In the genomic region with DNA sequence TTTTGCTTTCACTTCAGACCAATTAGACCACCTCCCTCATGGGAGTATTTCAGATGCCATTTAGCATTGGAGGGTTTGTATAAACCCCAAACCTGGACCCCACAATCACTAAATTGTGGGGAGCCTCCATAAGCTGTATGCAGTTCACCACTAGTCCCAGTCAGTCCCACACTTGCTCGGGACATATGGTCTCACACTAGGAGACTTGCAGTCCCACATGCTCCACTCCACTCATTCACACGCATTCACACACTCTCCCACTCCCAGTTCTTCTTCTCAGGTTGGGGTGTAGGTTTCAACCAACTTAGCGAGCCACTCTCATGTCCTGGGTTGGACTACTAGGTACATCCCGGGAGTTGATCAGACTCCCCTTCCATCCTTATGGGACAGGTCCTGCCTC, we compare ENCODE assay signal across 15 cellular contexts.
A peak's percentile ranks its signal among the peaks of the same experiment; 100 is the strongest.
DNase-seq lines count a peak whose midpoint lies in the region; ATAC-seq, FAIRE-seq and TF ChIP-seq lines count a peak whose summit lies in the region.
"Had no signal": no experiment of that assay in that cellular context is flagged by ENCODE, and none has a peak within 500 bp of the region (broad histone marks: within the 10 kb centered on the region; RNA-seq: fewer than 3 reads in every experiment).

No MANE protein-coding gene starts in this region.

- no peaks in the 10 kb centered on the region for H3K23me2 ChIP-seq in H9 (ENCODE audit: insufficient read length, low read depth, low read length, poor library complexity, severe bottlenecking)

- no peak overlapping the region for H3K4ac ChIP-seq in H9 (ENCODE audit: low read depth, low read length)

- POLR2A ChIA-PET in activated B cell treated with CpG ODN at 0.5 μM for 24 hours (lab: Charles Lee) = no interaction called here

- H3K4me3 ChIP-seq in keratinocyte (ENCODE audit: control insufficient read depth in 2 of 3, extremely low read depth in 1 of 3, insufficient read depth in 2 of 3, low read depth in 1 of 3, low read length in 3 of 3) (no peak overlapping the region), sigmoid colon (no peak overlapping the region)
- H3K4me3 ChIP-seq: heart right ventricle had no signal

- H4K8ac ChIP-seq in H9 (replicated peaks; ENCODE audit: insufficient read length, low read depth, low read length) = no peak overlapping the region

- ATAC-seq in activated B cell treated with CpG ODN at 0.5 μM for 24 hours (ENCODE audit: low read depth) = no peak
- no peak for ATAC-seq in GM18870 (IDR thresholded peaks at IDR 0.05; ENCODE audit: unreplicated experiment)
- ATAC-seq: Panc1 had no signal

- H2BK15ac ChIP-seq in H9 (ENCODE audit: low read depth, low read length) = no peak overlapping the region

- no peak overlapping the region for H3K4me2 ChIP-seq in H9 (ENCODE audit: insufficient read depth, insufficient read length, low read length)
- H3K4me2 ChIP-seq in keratinocyte (ENCODE audit: control insufficient read depth, extremely low read depth, insufficient read depth, low read depth, low read length) = peak overlapping the region; percentile 35

- no peaks in the 10 kb centered on the region for H3K79me1 ChIP-seq in H9 (ENCODE audit: insufficient read depth, low read depth, low read length, poor library complexity, severe bottlenecking)

- peaks cover 18% of the 10 kb centered on the region for H3K27me3 Mint-ChIP-seq in H9 (ENCODE audit: low read depth)
- no peaks in the 10 kb centered on the region for H3K27me3 Mint-ChIP-seq in activated B cell treated with CpG ODN at 0.5 μM for 24 hours

- no peak overlapping the region for H2BK5ac ChIP-seq in H9 (ENCODE audit: insufficient read length, low read length)

- H3T11ph ChIP-seq in H9 (ENCODE audit: low read length) = no peak overlapping the region

- no peak overlapping the region for H4K91ac ChIP-seq in H9 (ENCODE audit: insufficient read length, low read depth, low read length)

- no peaks in the 10 kb centered on the region for H3K79me2 ChIP-seq in H9 (ENCODE audit: insufficient read depth, low read length)
- H3K79me2 ChIP-seq in keratinocyte (ENCODE audit: control insufficient read depth, insufficient read depth, low read length) = no peaks in the 10 kb centered on the region

- no peak overlapping the region for H2BK20ac ChIP-seq in H9 (ENCODE audit: low read depth, low read length, poor library complexity, severe bottlenecking)

- WGBS in H9 (ENCODE audit: extremely low coverage, insufficient read length, low lambda C conversion rate) = no CpG with 5 or more reads among the region's 4 CpGs
- WGBS in sigmoid colon, 2 donors = 94 to 96% methylated on average over 4 of the region's 4 CpGs

- H4K20me1 ChIP-seq in H9 (ENCODE audit: control insufficient read depth, insufficient read depth, insufficient read length) = no peaks in the 10 kb centered on the region
- no peaks in the 10 kb centered on the region for H4K20me1 ChIP-seq in keratinocyte (ENCODE audit: control insufficient read depth, extremely low read depth, insufficient read depth, low read length)

- no peak for TF ChIP-seq EP300 in sigmoid colon (IDR thresholded peaks at IDR 0.05)

- H3K9me3 Mint-ChIP-seq in H9 = peaks cover 28 to 30% of the 10 kb centered on the region in 2 experiments
- H3K9me3 Mint-ChIP-seq in activated B cell treated with CpG ODN at 0.5 μM for 24 hours = peaks cover 4% of the 10 kb centered on the region
- H3K9me3 Mint-ChIP-seq: activated CD4-positive, alpha-beta T cell treated with anti-CD3 and anti-CD28 coated beads, Interleukin-2, amount 10 ng/mL, durations not matched to agents 7 days and 5 days had no signal

- H3K36me3 ChIP-seq in keratinocyte (ENCODE audit: control insufficient read depth in 2 of 2, extremely low read depth in 1 of 2, insufficient read depth in 2 of 2, low read length in 2 of 2) (no peaks in the 10 kb centered on the region), sigmoid colon (no peaks in the 10 kb centered on the region)
- H3K36me3 ChIP-seq: heart right ventricle had no signal

- H4K5ac ChIP-seq in H9 (ENCODE audit: insufficient read length, low read depth, low read length) = no peak overlapping the region

- H3K27ac Mint-ChIP-seq in H9 = peak overlapping the region in 2 of 3 experiments; percentile 97; a peak in 5 of 7 replicates
- peak overlapping the region; percentile 88 for H3K27ac Mint-ChIP-seq in activated B cell treated with CpG ODN at 0.5 μM for 24 hours
- H3K27ac Mint-ChIP-seq: activated CD4-positive, alpha-beta T cell treated with anti-CD3 and anti-CD28 coated beads, Interleukin-2, amount 10 ng/mL, durations not matched to agents 7 days and 5 days had no signal

- H3K4me1 ChIP-seq in H9 (ENCODE audit: insufficient read depth, low read length) = 0 out of 2 replicates have a peak, but pooled peaks cover 4% of the 10 kb centered on the region
- H3K4me1 ChIP-seq in keratinocyte (ENCODE audit: control insufficient read depth, extremely low read depth, insufficient read depth, low read length) = peaks cover 15% of the 10 kb centered on the region
- H3K4me1 ChIP-seq in sigmoid colon = no peaks in the 10 kb centered on the region

- TF ChIP-seq CTCF in H9 (conservative IDR thresholded peaks at IDR 0.05) = no peak
- no peak for TF ChIP-seq CTCF in activated B cell treated with CpG ODN at 0.5 μM for 24 hours (IDR thresholded peaks at IDR 0.05)
- TF ChIP-seq CTCF in keratinocyte (optimal IDR thresholded peaks at IDR 0.05 in 1 of 3, IDR thresholded peaks at IDR 0.05 in 1 of 3, conservative IDR thresholded peaks at IDR 0.05 in 1 of 3; ENCODE audit: extremely low read depth in 1 of 3, insufficient read depth in 2 of 3, low read length in 3 of 3) = no peak
- TF ChIP-seq CTCF in sigmoid colon (IDR thresholded peaks at IDR 0.05) = no peak

- H3K9me1 ChIP-seq in keratinocyte (ENCODE audit: control insufficient read depth, extremely low read depth, insufficient read depth, low read length) = no peaks in the 10 kb centered on the region

- no peak overlapping the region for H3K23ac ChIP-seq in H9 (ENCODE audit: insufficient read length, low read depth, low read length)

- H2AFZ ChIP-seq in H9 (ENCODE audit: low read length) = no peak overlapping the region
- no peak overlapping the region for H2AFZ ChIP-seq in keratinocyte (ENCODE audit: control insufficient read depth, low read length)

- H3K9ac ChIP-seq in H9 (ENCODE audit: extremely low read depth, insufficient read length, low read length) (no peak overlapping the region), keratinocyte (ENCODE audit: control insufficient read depth, extremely low read depth, insufficient read depth, low read length) (no peak overlapping the region)

- FAIRE-seq in keratinocyte (lab: Jason Lieb, UNC) = no peak

- dilution Hi-C loops in keratinocyte (cut with MboI; ENCODE audit: extremely low pct_ligation_motif_present, low sequenced_read_pairs) = no loop called here

- H3K36me3 Mint-ChIP-seq in H9 (ENCODE audit: insufficient read depth in 1 of 3, low read depth in 3 of 3) (peaks cover 25 to 36% (median 25%) of the 10 kb centered on the region in 3 experiments), activated B cell treated with CpG ODN at 0.5 μM for 24 hours (ENCODE audit: low read depth) (no peaks in the 10 kb centered on the region)

- TF ChIP-seq POLR2A in sigmoid colon (IDR thresholded peaks at IDR 0.05) = no peak

- no peak overlapping the region for H3K14ac ChIP-seq in H9 (ENCODE audit: insufficient read depth, low read length)

- H3K27me3 ChIP-seq in H9 (ENCODE audit: insufficient read depth, low read length) = no peaks in the 10 kb centered on the region; the same call in 1 of the 2 replicates
- no peaks in the 10 kb centered on the region for H3K27me3 ChIP-seq in keratinocyte (ENCODE audit: control insufficient read depth, extremely low read depth, insufficient read depth, low read length)
- H3K27me3 ChIP-seq in sigmoid colon = no peaks in the 10 kb centered on the region

- no peak for DNase-seq in H9
- DNase-seq in activated B cell treated with CpG ODN at 0.5 μM for 24 hours = no peak
- DNase-seq in keratinocyte (ENCODE audit: low read depth, low spot score) = no peak
- DNase-seq in sigmoid colon = no peak
- no peak for DNase-seq in SKM-1 (lab: John Stamatoyannopoulos, UW; ENCODE audit: unreplicated experiment)
- DNase-seq in anterior cingulate cortex (lab: John Stamatoyannopoulos, UW) = no peak
- DNase-seq in DMS153 treated with DMSO at 0.1 percent for 48 hours (lab: John Stamatoyannopoulos, UW; ENCODE audit: unreplicated experiment) = no peak
- DNase-seq: activated CD4-positive, alpha-beta T cell treated with anti-CD3 and anti-CD28 coated beads, Interleukin-2, amount 10 ng/mL, durations not matched to agents 7 days and 5 days; activated naive CD4-positive, alpha-beta T cell treated with Interleukin-2 at 50 U/mL for 16 hours; activated T-cell treated with anti-CD3 and anti-CD28 coated beads for 4 hours; heart right ventricle; IMR-90; stimulated activated CD4-positive, alpha-beta T cell treated with anti-CD3 and anti-CD28 coated beads, Interleukin-4, amount 100 ng/mL, for 24 hours had no signal

- H3K18ac ChIP-seq in H9 (ENCODE audit: insufficient read length, low read depth, low read length) = no peak overlapping the region

- H3K4me1 Mint-ChIP-seq in H9 (peaks cover 47 to 52% of the 10 kb centered on the region in 2 experiments), activated B cell treated with CpG ODN at 0.5 μM for 24 hours (peaks cover 60% of the 10 kb centered on the region)
- H3K4me1 Mint-ChIP-seq: activated CD4-positive, alpha-beta T cell treated with anti-CD3 and anti-CD28 coated beads, Interleukin-2, amount 10 ng/mL, durations not matched to agents 7 days and 5 days had no signal

- intact Hi-C loops in activated B cell treated with CpG ODN at 0.5 μM for 24 hours (cut with micrococcal nuclease) = no loop called here
- intact Hi-C loops in sigmoid colon (cut with DNase I) = no loop called here

- CTCF ChIA-PET in activated B cell treated with CpG ODN at 0.5 μM for 24 hours (lab: Charles Lee) = no interaction called here

- H2AK5ac ChIP-seq in H9 (ENCODE audit: insufficient read length, low read length) = peak overlapping the region; percentile 56

- H3K9me3 ChIP-seq in H9 (ENCODE audit: control insufficient read depth, low read depth, low read length) (peaks cover 18% of the 10 kb centered on the region), keratinocyte (ENCODE audit: control insufficient read depth, low read depth, low read length) (no peaks in the 10 kb centered on the region), sigmoid colon (no peaks in the 10 kb centered on the region)
- H3K9me3 ChIP-seq: heart right ventricle had no signal

- no peak overlapping the region for H3K56ac ChIP-seq in H9 (ENCODE audit: insufficient read length, low read depth, low read length)

- no peak overlapping the region for H3K27ac ChIP-seq in H9 (ENCODE audit: insufficient read length, low read depth, low read length)
- no peak overlapping the region for H3K27ac ChIP-seq in keratinocyte (ENCODE audit: control insufficient read depth, insufficient read depth, low read length)
- peak overlapping the region in 3 of 4 donors; percentile 18 to 45 (median 19) for H3K27ac ChIP-seq in sigmoid colon

- no peak overlapping the region for H2BK12ac ChIP-seq in H9 (ENCODE audit: insufficient read length, low read depth, low read length)

- peak overlapping the region in 1 of 2 experiments; percentile 8; a peak in 1 of 5 replicates for H3K4me3 Mint-ChIP-seq in H9
- H3K4me3 Mint-ChIP-seq in activated B cell treated with CpG ODN at 0.5 μM for 24 hours = peak overlapping the region; percentile 11
- H3K4me3 Mint-ChIP-seq: activated CD4-positive, alpha-beta T cell treated with anti-CD3 and anti-CD28 coated beads, Interleukin-2, amount 10 ng/mL, durations not matched to agents 7 days and 5 days had no signal

- H2BK120ac ChIP-seq in H9 (ENCODE audit: low read depth, low read length, poor library complexity, severe bottlenecking) = no peak overlapping the region

Comparison
In these comparisons a context has a peak if more than half of its experiments do, and no peak if none do; other contexts are left out.
1. H3K27ac ChIP-seq: peak in sigmoid colon (3 of 4); none in H9 (single experiment) and keratinocyte (single experiment).